1 cellular context compared by ENCODE assay signal in genomic region chr22:20968281-20968977, GRCh38.
TF ChIP-seq lines count a peak whose summit lies in the region.

No MANE protein-coding gene starts in this region.

TF ChIP-seq in GM23338, 12 proteins besides CTCF, POLR2A, EP300 and RAD21 (continued from another document):
- TF ChIP-seq ZNF462 (CRISPR knock-in tag; IDR thresholded peaks at IDR 0.05) (no peak), ETS1 (IDR thresholded peaks at IDR 0.05) (no peak)
